In the genomic region with DNA sequence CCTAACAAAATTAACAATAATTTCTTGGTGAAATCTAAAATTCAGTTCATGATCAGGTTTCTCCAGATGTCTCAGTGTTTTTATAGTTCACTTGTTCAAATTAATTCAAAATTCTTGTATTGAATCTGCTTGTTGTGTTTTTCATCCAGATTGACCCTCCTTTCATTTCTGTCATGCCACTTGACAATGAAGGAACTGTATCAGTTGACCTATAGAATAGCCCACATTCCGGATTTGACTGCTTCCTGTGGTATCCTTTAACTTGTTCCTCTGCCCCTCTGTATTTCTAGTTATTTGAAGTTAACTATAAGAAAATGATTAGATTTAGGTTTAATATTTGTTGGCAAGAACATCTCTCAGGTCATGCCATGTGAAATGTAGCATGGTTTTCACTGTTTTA, we compare ENCODE assay signal across 20 cellular contexts.
"Had no signal": no experiment of that assay in that cellular context is flagged by ENCODE, and none has a peak within 500 bp of the region (broad histone marks: within the 10 kb centered on the region; RNA-seq: fewer than 3 reads in every experiment).

No MANE protein-coding gene starts in this region.

- H3K36me3 ChIP-seq: lower lobe of right lung had no signal

- ATAC-seq: foreskin keratinocyte, gastrocnemius medialis, heart right ventricle, left cardiac atrium, left lobe of liver, left ventricle myocardium superior, lower lobe of right lung, mucosa of descending colon had no signal

- H3K27ac ChIP-seq: coronary artery, dorsolateral prefrontal cortex, esophagus muscularis mucosa, foreskin keratinocyte, gastrocnemius medialis, heart right ventricle, lower lobe of right lung had no signal

- H3K4me3 ChIP-seq: coronary artery, dorsolateral prefrontal cortex, esophagus muscularis mucosa, gastrocnemius medialis, heart right ventricle, lower lobe of right lung, mucosa of descending colon had no signal

- H3K4me1 ChIP-seq: esophagus muscularis mucosa, foreskin keratinocyte, gastrocnemius medialis, heart right ventricle, lower lobe of right lung had no signal

- H3K27me3 Mint-ChIP-seq: naive B cell had no signal

- DNase-seq: dermis blood vessel endothelial cell; dorsolateral prefrontal cortex; effector CD4-positive, alpha-beta T cell; effector memory CD4-positive, alpha-beta T cell; foreskin keratinocyte; gastrocnemius medialis; glutamatergic neuron; head of caudate nucleus; heart right ventricle; hippocampal formation; left cardiac atrium; left ventricle myocardium superior; lower lobe of right lung; mesenchymal stem cell; mucosa of descending colon; naive B cell had no signal

- H3K27ac Mint-ChIP-seq: mesothelial cell of epicardium had no signal

- H3K9me3 ChIP-seq: gastrocnemius medialis, lower lobe of right lung had no signal

- H3K4me1 Mint-ChIP-seq: mesothelial cell of epicardium had no signal

- H3K27me3 ChIP-seq: dorsolateral prefrontal cortex, esophagus muscularis mucosa, foreskin keratinocyte, gastrocnemius medialis, heart right ventricle had no signal

- H3K4me3 Mint-ChIP-seq: mesothelial cell of epicardium, naive B cell had no signal
